ENCODE assay signal across 1 cellular context in genomic region chr19:1284293-1284978, GRCh38.
TF ChIP-seq lines count a peak whose summit lies in the region.

No MANE protein-coding gene starts in this region.

TF ChIP-seq in HepG2, 621 proteins besides CTCF, POLR2A, EP300 and RAD21 (continued from another document and continues in another):
- no peak for TF ChIP-seq ZNF614 (CRISPR knock-in tag; IDR thresholded peaks at IDR 0.05; ENCODE audit: borderline replicate concordance)
- TF ChIP-seq CENPT (CRISPR knock-in tag; IDR thresholded peaks at IDR 0.05; ENCODE audit: low read depth): no peak
- no peak for TF ChIP-seq KDM6A (CRISPR knock-in tag; IDR thresholded peaks at IDR 0.05; ENCODE audit: low read depth)
- peak; percentile 55 for TF ChIP-seq RXRB (CRISPR knock-in tag; IDR thresholded peaks at IDR 0.05; ENCODE audit: borderline replicate concordance)
- no peak for TF ChIP-seq BCL3 (CRISPR knock-in tag; IDR thresholded peaks at IDR 0.05)
- no peak for TF ChIP-seq ZZZ3 (CRISPR knock-in tag; IDR thresholded peaks at IDR 0.05; ENCODE audit: borderline replicate concordance)
- no peak for TF ChIP-seq KLF13 (CRISPR knock-in tag; IDR thresholded peaks at IDR 0.05)
- no peak for TF ChIP-seq PHB2 (IDR thresholded peaks at IDR 0.05; ENCODE audit: partially characterized antibody)
- no peak for TF ChIP-seq ZNF331 (CRISPR knock-in tag; IDR thresholded peaks at IDR 0.05)
- TF ChIP-seq ZFP91 (CRISPR knock-in tag; IDR thresholded peaks at IDR 0.05; ENCODE audit: borderline replicate concordance): no peak
- TF ChIP-seq E2F2 (CRISPR knock-in tag; IDR thresholded peaks at IDR 0.05; ENCODE audit: borderline replicate concordance): no peak
- TF ChIP-seq MIER3 (CRISPR knock-in tag; IDR thresholded peaks at IDR 0.05; ENCODE audit: borderline replicate concordance): peak; percentile 46; the same call in 1 of the 2 replicates
- TF ChIP-seq ZNF841 (CRISPR knock-in tag; IDR thresholded peaks at IDR 0.05; ENCODE audit: borderline replicate concordance): no peak
- TF ChIP-seq ZNF567 (CRISPR knock-in tag; IDR thresholded peaks at IDR 0.05; ENCODE audit: borderline replicate concordance): no peak
- peak; percentile 68; the same call in 1 of the 2 replicates for TF ChIP-seq ZNF777 (CRISPR knock-in tag; IDR thresholded peaks at IDR 0.05)
- TF ChIP-seq SMAD1 (CRISPR knock-in tag; IDR thresholded peaks at IDR 0.05; ENCODE audit: borderline replicate concordance, low read depth): 0 out of 2 replicates have a peak, but pooled peaks have one; percentile 49
- TF ChIP-seq ZNF337 (CRISPR knock-in tag; IDR thresholded peaks at IDR 0.05; ENCODE audit: borderline replicate concordance, low read depth): no peak
- TF ChIP-seq AFF4 (CRISPR knock-in tag; IDR thresholded peaks at IDR 0.05): no peak
- no peak for TF ChIP-seq ZBTB40 (IDR thresholded peaks at IDR 0.05)
- TF ChIP-seq ZBTB40 (CRISPR knock-in tag; IDR thresholded peaks at IDR 0.05): no peak
- TF ChIP-seq STAT6 (CRISPR knock-in tag; IDR thresholded peaks at IDR 0.05; ENCODE audit: borderline replicate concordance): no peak
- no peak for TF ChIP-seq PAWR (CRISPR knock-in tag; IDR thresholded peaks at IDR 0.05; ENCODE audit: borderline replicate concordance)
- TF ChIP-seq ZNF607 (CRISPR knock-in tag; IDR thresholded peaks at IDR 0.05; ENCODE audit: borderline replicate concordance): 0 out of 2 replicates have a peak, but pooled peaks have one; percentile 28
- 0 out of 2 replicates have a peak, but pooled peaks have one; percentile 50 for TF ChIP-seq ZNF580 (CRISPR knock-in tag; IDR thresholded peaks at IDR 0.05; ENCODE audit: borderline replicate concordance, low read depth)
- no peak for TF ChIP-seq REXO4 (CRISPR knock-in tag; IDR thresholded peaks at IDR 0.05; ENCODE audit: borderline replicate concordance)
- TF ChIP-seq AHDC1 (CRISPR knock-in tag; IDR thresholded peaks at IDR 0.05; ENCODE audit: borderline replicate concordance): no peak
